Comparison of ENCODE assay signal across 1 cellular context in the genomic region with DNA sequence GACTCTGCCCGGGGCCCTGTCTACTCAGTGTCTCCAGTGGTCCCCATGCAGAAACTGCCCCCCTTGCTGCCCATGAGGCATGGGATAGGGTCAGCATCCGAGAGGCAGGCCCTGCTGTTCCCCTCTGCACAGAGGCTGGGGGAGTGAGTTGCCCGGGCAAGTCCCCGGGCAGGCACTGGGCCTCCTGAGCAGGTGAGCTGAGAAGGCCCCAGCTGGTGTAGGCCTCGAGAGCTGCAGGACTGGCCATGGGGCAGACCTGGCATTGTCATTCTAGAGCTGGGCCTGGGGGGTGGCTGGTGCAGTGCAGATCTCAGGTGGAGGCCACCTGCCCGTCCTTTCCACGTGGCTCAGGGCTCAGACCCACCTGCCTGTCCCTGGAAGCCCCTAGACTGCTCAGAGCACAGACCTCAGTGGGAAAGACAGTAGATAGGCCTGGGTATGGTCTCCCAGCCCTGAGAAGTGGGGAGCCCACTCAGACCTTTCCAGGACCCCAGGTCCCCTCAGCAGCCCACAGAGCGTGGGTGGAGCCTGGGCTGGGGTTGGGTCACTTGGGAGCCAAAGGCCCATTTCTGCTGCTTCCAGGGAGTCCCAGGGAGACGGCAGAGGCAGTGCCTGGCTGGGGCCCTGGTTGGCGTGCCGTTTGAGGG.
TF ChIP-seq lines count a peak whose summit lies in the region.

No MANE protein-coding gene starts in this region.

TF ChIP-seq in HepG2, 621 proteins besides CTCF, POLR2A, EP300 and RAD21 (continued from another document):
- TF ChIP-seq TP53 (CRISPR knock-in tag; conservative IDR thresholded peaks at IDR 0.05) (peak; percentile 89; the same call in 1 of the 2 replicates), GZF1 (CRISPR knock-in tag; IDR thresholded peaks at IDR 0.05) (no peak), ZNF547 (CRISPR knock-in tag; IDR thresholded peaks at IDR 0.05) (no peak), ZNF180 (CRISPR knock-in tag; IDR thresholded peaks at IDR 0.05; ENCODE audit: borderline replicate concordance, low read depth) (no peak), ZFY (CRISPR knock-in tag; IDR thresholded peaks at IDR 0.05) (peak; percentile 66), PITX1 (CRISPR knock-in tag; IDR thresholded peaks at IDR 0.05) (no peak), MTA1 (CRISPR knock-in tag; IDR thresholded peaks at IDR 0.05; ENCODE audit: borderline replicate concordance) (no peak)
